Comparison of ENCODE assay signal across 1 cellular context in the genomic region with DNA sequence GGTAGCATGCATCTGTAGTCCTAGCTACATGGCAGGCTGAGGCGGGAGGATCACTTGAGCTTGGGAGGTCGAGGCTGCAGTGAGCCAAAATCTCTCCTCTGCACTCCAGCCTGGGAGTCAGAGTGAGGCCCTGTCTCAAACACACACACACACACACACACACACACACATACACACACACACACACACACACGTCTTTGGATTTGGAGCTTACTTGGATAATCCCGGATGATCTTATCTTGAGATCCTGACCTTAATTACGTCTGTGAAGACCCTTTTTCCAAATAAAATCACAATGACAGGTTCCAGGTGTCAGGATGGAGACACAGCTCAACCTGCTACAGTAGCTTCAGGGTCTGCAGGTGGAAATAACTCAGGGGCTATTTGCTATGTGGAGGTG.
TF ChIP-seq lines count a peak whose summit lies in the region.

No MANE protein-coding gene starts in this region.

TF ChIP-seq in WTC11, 78 proteins besides CTCF, POLR2A, EP300 and RAD21 (continued from another document):
- TF ChIP-seq, protein P1, sequence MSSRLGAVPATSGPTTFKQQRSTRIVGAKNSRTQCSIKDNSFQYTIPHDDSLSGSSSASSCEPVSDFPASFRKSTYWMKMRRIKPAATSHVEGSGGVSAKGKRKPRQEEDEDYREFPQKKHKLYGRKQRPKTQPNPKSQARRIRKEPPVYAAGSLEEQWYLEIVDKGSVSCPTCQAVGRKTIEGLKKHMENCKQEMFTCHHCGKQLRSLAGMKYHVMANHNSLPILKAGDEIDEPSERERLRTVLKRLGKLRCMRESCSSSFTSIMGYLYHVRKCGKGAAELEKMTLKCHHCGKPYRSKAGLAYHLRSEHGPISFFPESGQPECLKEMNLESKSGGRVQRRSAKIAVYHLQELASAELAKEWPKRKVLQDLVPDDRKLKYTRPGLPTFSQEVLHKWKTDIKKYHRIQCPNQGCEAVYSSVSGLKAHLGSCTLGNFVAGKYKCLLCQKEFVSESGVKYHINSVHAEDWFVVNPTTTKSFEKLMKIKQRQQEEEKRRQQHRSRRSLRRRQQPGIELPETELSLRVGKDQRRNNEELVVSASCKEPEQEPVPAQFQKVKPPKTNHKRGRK (CRISPR knock-in tag; IDR thresholded peaks at IDR 0.05; ENCODE audit: borderline replicate concordance): no peak
- TF ChIP-seq, protein P2, sequence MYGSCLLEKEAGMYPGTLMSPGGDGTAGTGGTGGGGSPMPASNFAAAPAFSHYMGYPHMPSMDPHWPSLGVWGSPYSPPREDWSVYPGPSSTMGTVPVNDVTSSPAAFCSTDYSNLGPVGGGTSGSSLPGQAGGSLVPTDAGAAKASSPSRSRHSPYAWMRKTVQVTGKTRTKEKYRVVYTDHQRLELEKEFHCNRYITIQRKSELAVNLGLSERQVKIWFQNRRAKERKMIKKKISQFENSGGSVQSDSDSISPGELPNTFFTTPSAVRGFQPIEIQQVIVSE (CRISPR knock-in tag; IDR thresholded peaks at IDR 0.05; ENCODE audit: borderline replicate concordance): no peak
- no peak for TF ChIP-seq ZNF423 (CRISPR knock-in tag; IDR thresholded peaks at IDR 0.05)
- no peak for TF ChIP-seq ZNF416 (CRISPR knock-in tag; IDR thresholded peaks at IDR 0.05)
- TF ChIP-seq NR3C1 (CRISPR knock-in tag; conservative IDR thresholded peaks at IDR 0.05; ENCODE audit: low read depth): no peak
- no peak for TF ChIP-seq GABPB1 (CRISPR knock-in tag; IDR thresholded peaks at IDR 0.05)
- TF ChIP-seq, protein P3, sequence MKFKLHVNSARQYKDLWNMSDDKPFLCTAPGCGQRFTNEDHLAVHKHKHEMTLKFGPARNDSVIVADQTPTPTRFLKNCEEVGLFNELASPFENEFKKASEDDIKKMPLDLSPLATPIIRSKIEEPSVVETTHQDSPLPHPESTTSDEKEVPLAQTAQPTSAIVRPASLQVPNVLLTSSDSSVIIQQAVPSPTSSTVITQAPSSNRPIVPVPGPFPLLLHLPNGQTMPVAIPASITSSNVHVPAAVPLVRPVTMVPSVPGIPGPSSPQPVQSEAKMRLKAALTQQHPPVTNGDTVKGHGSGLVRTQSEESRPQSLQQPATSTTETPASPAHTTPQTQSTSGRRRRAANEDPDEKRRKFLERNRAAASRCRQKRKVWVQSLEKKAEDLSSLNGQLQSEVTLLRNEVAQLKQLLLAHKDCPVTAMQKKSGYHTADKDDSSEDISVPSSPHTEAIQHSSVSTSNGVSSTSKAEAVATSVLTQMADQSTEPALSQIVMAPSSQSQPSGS (CRISPR knock-in tag; IDR thresholded peaks at IDR 0.05; ENCODE audit: borderline replicate concordance, low read depth): no peak
- no peak for TF ChIP-seq GRHL2 (CRISPR knock-in tag; IDR thresholded peaks at IDR 0.05; ENCODE audit: insufficient replicate concordance, severe bottlenecking)
- TF ChIP-seq, protein P4, sequence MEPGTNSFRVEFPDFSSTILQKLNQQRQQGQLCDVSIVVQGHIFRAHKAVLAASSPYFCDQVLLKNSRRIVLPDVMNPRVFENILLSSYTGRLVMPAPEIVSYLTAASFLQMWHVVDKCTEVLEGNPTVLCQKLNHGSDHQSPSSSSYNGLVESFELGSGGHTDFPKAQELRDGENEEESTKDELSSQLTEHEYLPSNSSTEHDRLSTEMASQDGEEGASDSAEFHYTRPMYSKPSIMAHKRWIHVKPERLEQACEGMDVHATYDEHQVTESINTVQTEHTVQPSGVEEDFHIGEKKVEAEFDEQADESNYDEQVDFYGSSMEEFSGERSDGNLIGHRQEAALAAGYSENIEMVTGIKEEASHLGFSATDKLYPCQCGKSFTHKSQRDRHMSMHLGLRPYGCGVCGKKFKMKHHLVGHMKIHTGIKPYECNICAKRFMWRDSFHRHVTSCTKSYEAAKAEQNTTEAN (CRISPR knock-in tag; IDR thresholded peaks at IDR 0.05): no peak
- TF ChIP-seq, protein P5, sequence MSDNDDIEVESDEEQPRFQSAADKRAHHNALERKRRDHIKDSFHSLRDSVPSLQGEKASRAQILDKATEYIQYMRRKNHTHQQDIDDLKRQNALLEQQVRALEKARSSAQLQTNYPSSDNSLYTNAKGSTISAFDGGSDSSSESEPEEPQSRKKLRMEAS (CRISPR knock-in tag; IDR thresholded peaks at IDR 0.05): no peak
- no peak for TF ChIP-seq JUN (CRISPR knock-in tag; IDR thresholded peaks at IDR 0.05)
